ENCODE assay signal across 1 cellular context in the genomic region with DNA sequence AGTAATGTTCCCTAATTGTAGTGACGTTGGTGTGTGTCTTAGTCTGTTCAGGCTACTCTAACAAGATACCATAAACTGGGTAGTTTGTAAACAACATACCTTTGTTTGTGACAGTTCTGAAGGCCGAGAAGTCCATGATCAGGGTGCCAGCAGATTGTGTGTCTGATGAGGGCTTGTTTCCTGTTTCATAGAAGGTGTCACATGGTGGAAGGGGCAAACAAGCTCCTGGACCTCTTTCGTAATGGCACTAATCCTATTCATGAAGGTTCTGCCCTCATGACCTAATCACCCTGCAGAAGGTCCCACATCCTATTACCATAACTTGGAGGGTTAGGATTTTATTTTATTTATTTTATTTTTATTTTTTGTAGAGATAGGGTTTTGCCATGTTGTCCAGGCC.
TF ChIP-seq lines count a peak whose summit lies in the region.

No MANE protein-coding gene starts in this region.

TF ChIP-seq in HepG2, 621 proteins besides CTCF, POLR2A, EP300 and RAD21 (continues in another document):
- TF ChIP-seq ZNF280D (CRISPR knock-in tag; IDR thresholded peaks at IDR 0.05) (no peak), ZNF276 (CRISPR knock-in tag; IDR thresholded peaks at IDR 0.05; ENCODE audit: low read depth) (no peak), HDAC1 (CRISPR knock-in tag; IDR thresholded peaks at IDR 0.05) (no peak), DBP (CRISPR knock-in tag; IDR thresholded peaks at IDR 0.05; ENCODE audit: not compliant biosample characterization) (no peak), MXI1 (IDR thresholded peaks at IDR 0.05; ENCODE audit: borderline replicate concordance, low read depth, low read length) (0 out of 3 replicates have a peak, but pooled peaks have one; percentile 19), ZBTB38 (CRISPR knock-in tag; IDR thresholded peaks at IDR 0.05) (no peak), MYC (CRISPR knock-in tag; IDR thresholded peaks at IDR 0.05; ENCODE audit: borderline replicate concordance) (no peak), ZNF264 (CRISPR knock-in tag; IDR thresholded peaks at IDR 0.05) (peak; percentile 96), IRX3 (CRISPR knock-in tag; IDR thresholded peaks at IDR 0.05; ENCODE audit: borderline replicate concordance, low read depth) (no peak), ZNF670 (CRISPR knock-in tag; IDR thresholded peaks at IDR 0.05; ENCODE audit: borderline replicate concordance) (no peak), ZBTB44 (CRISPR knock-in tag; IDR thresholded peaks at IDR 0.05) (no peak), GABPA (IDR thresholded peaks at IDR 0.05; ENCODE audit: low read depth, low read length) (no peak), GABPA (CRISPR knock-in tag; IDR thresholded peaks at IDR 0.05; ENCODE audit: low read depth) (no peak), ONECUT2 (CRISPR knock-in tag; IDR thresholded peaks at IDR 0.05) (no peak), RARA (CRISPR knock-in tag; IDR thresholded peaks at IDR 0.05) (peak; percentile 70), SIN3A (IDR thresholded peaks at IDR 0.05; ENCODE audit: borderline replicate concordance, low read depth, low read length) (no peak), SALL1 (CRISPR knock-in tag; IDR thresholded peaks at IDR 0.05) (0 out of 2 replicates have a peak, but pooled peaks have one; percentile 18), ZBTB7A (CRISPR knock-in tag; IDR thresholded peaks at IDR 0.05) (no peak), ZNF230 (CRISPR knock-in tag; IDR thresholded peaks at IDR 0.05) (no peak), HOXD1 (CRISPR knock-in tag; IDR thresholded peaks at IDR 0.05) (no peak), MATR3 (CRISPR knock-in tag; IDR thresholded peaks at IDR 0.05) (no peak), YEATS2 (CRISPR knock-in tag; IDR thresholded peaks at IDR 0.05; ENCODE audit: borderline replicate concordance) (no peak), KAT8 (CRISPR knock-in tag; IDR thresholded peaks at IDR 0.05) (no peak), NCOA5 (CRISPR knock-in tag; IDR thresholded peaks at IDR 0.05) (no peak), MEF2D (CRISPR knock-in tag; IDR thresholded peaks at IDR 0.05) (no peak), CHD2 (IDR thresholded peaks at IDR 0.05; ENCODE audit: low read depth, low read length) (no peak), ZNF883 (CRISPR knock-in tag; IDR thresholded peaks at IDR 0.05; ENCODE audit: not compliant biosample characterization) (no peak), KLF11 (CRISPR knock-in tag; IDR thresholded peaks at IDR 0.05) (no peak), FOXA1 (IDR thresholded peaks at IDR 0.05) (no peak), FOXA1 (CRISPR knock-in tag; IDR thresholded peaks at IDR 0.05) (peak; percentile 24; the same call in 1 of the 2 replicates), ZBTB7B (CRISPR knock-in tag; IDR thresholded peaks at IDR 0.05) (no peak), KLF12 (CRISPR knock-in tag; IDR thresholded peaks at IDR 0.05; ENCODE audit: borderline replicate concordance) (no peak), ZNF335 (CRISPR knock-in tag; IDR thresholded peaks at IDR 0.05) (no peak), ZNF710 (CRISPR knock-in tag; IDR thresholded peaks at IDR 0.05; ENCODE audit: borderline replicate concordance) (no peak), REL (CRISPR knock-in tag; conservative IDR thresholded peaks at IDR 0.05) (no peak), ZNF326 (CRISPR knock-in tag; IDR thresholded peaks at IDR 0.05; ENCODE audit: borderline replicate concordance) (no peak), MIXL1 (CRISPR knock-in tag; IDR thresholded peaks at IDR 0.05) (0 out of 2 replicates have a peak, but pooled peaks have one; percentile 14), MTERF4 (CRISPR knock-in tag; IDR thresholded peaks at IDR 0.05) (no peak), SSRP1 (CRISPR knock-in tag; IDR thresholded peaks at IDR 0.05) (no peak), ETV5 (CRISPR knock-in tag; IDR thresholded peaks at IDR 0.05; ENCODE audit: borderline replicate concordance) (peak; percentile 17; the same call in 1 of the 2 replicates), JARID2 (CRISPR knock-in tag; IDR thresholded peaks at IDR 0.05; ENCODE audit: insufficient replicate concordance) (no peak), ZNF674 (CRISPR knock-in tag; IDR thresholded peaks at IDR 0.05; ENCODE audit: low read depth) (no peak), ZNF607 (CRISPR knock-in tag; IDR thresholded peaks at IDR 0.05; ENCODE audit: borderline replicate concordance) (no peak), RAD51 (IDR thresholded peaks at IDR 0.05; ENCODE audit: borderline replicate concordance) (peak; percentile 30; the same call in 1 of the 2 replicates), CEBPB (IDR thresholded peaks at IDR 0.05; ENCODE audit: borderline replicate concordance, low read depth, low read length) (peak; percentile 64; the same call in 1 of the 2 replicates), SMYD3 (CRISPR knock-in tag; IDR thresholded peaks at IDR 0.05) (no peak), NKX3-1 (CRISPR knock-in tag; IDR thresholded peaks at IDR 0.05) (no peak), ETS1 (CRISPR knock-in tag; IDR thresholded peaks at IDR 0.05) (no peak), RFX1 (IDR thresholded peaks at IDR 0.05) (no peak), FOXP1 (IDR thresholded peaks at IDR 0.05) (no peak), FOXP1 (CRISPR knock-in tag; IDR thresholded peaks at IDR 0.05) (peak; percentile 54), ISL2 (CRISPR knock-in tag; IDR thresholded peaks at IDR 0.05) (no peak), PHF5A (CRISPR knock-in tag; IDR thresholded peaks at IDR 0.05; ENCODE audit: low read depth, unreplicated experiment) (no peak), ZNF124 (CRISPR knock-in tag; IDR thresholded peaks at IDR 0.05) (no peak), SOX13 (IDR thresholded peaks at IDR 0.05) (no peak), SOX13 (CRISPR knock-in tag; conservative IDR thresholded peaks at IDR 0.05 in 1 of 2, IDR thresholded peaks at IDR 0.05 in 1 of 2) (peak in 1 of 2 experiments; percentile 12; a peak in 1 of 4 replicates), GPN1 (CRISPR knock-in tag; IDR thresholded peaks at IDR 0.05; ENCODE audit: borderline replicate concordance) (no peak), AHR (CRISPR knock-in tag; IDR thresholded peaks at IDR 0.05) (no peak)
- TF ChIP-seq, protein P1, sequence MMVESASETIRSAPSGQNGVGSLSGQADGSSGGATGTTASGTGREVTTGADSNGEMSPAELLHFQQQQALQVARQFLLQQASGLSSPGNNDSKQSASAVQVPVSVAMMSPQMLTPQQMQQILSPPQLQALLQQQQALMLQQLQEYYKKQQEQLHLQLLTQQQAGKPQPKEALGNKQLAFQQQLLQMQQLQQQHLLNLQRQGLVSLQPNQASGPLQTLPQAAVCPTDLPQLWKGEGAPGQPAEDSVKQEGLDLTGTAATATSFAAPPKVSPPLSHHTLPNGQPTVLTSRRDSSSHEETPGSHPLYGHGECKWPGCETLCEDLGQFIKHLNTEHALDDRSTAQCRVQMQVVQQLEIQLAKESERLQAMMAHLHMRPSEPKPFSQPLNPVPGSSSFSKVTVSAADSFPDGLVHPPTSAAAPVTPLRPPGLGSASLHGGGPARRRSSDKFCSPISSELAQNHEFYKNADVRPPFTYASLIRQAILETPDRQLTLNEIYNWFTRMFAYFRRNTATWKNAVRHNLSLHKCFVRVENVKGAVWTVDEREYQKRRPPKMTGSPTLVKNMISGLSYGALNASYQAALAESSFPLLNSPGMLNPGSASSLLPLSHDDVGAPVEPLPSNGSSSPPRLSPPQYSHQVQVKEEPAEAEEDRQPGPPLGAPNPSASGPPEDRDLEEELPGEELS (CRISPR knock-in tag; IDR thresholded peaks at IDR 0.05), result peak; percentile 71; the same call in 1 of the 2 replicates
- TF ChIP-seq, protein P2, sequence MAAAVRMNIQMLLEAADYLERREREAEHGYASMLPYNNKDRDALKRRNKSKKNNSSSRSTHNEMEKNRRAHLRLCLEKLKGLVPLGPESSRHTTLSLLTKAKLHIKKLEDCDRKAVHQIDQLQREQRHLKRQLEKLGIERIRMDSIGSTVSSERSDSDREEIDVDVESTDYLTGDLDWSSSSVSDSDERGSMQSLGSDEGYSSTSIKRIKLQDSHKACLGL (CRISPR knock-in tag; IDR thresholded peaks at IDR 0.05), result no peak
